Comparison of ENCODE assay signal across 19 cellular contexts in the genomic region with DNA sequence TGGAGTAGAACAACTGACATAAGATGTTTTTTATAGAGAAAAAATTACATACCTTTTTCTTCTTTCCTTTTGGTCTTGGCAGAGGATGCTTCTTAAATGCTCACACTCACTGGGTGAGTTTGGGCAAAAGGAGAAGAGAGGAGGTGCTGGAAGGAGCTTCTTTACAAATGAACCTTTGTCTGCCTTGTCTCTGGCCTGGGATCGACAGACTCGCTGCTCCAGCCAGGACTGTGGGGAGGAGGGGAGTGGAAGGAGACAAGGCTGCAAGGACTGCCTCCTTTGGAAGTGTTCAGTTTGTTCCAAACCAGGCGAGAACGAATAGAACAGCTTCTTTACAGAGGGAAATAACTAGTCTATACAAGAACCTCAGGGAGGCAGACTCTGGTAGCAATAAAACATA. TPM values are rescaled to one million over a fixed set of nuclear protein-coding genes. Genes with fewer than 3 reads are reported as not detected.
DNase-seq lines count a peak whose midpoint lies in the region; ATAC-seq and TF ChIP-seq lines count a peak whose summit lies in the region.
"Had no signal": no experiment of that assay in that cellular context is flagged by ENCODE, and none has a peak within 500 bp of the region (broad histone marks: within the 10 kb centered on the region; RNA-seq: fewer than 3 reads in every experiment).

A gene (minus strand): TSS at position 101 of the 400 bp plus-strand sequence. CDS start 7,702 bp downstream, outside the sequence.

- no peaks in the 10 kb centered on the region for H3K36me3 Mint-ChIP-seq in activated T-cell treated with anti-CD3 and anti-CD28 coated beads, Interleukin-2, amount 50 U/mL, for 24 hours (ENCODE audit: low read depth)

- H2BK12ac ChIP-seq in neuronal stem cell (ENCODE audit: low read length) = no peak within 1 kb of the TSS

- no peak within 1 kb of the TSS for H3K4me3 Mint-ChIP-seq in activated T-cell treated with anti-CD3 and anti-CD28 coated beads, Interleukin-2, amount 50 U/mL, for 24 hours
- H3K4me3 Mint-ChIP-seq: activated CD4-positive, alpha-beta T cell treated with anti-CD3 and anti-CD28 coated beads, Interleukin-2, amount 10 ng/mL, durations not matched to agents 24 days and 14 days; activated T-helper 1 cell treated with anti-CD3 and anti-CD28 coated beads, Interleukin-12 subunit alpha, Interleukin-12 subunit beta, Interleukin-2, Interleukin-4 antibody, amounts not matched to agents 30 ng/mL and 10 ng/mL and 1 ng/mL, durations not matched to agents 14 hours and 24 hours and 36 hours; naive B cell; T-helper 17 cell had no signal

- H3K23ac ChIP-seq in neuronal stem cell (ENCODE audit: low read depth, low read length, poor library complexity) = no peak within 1 kb of the TSS

- H3K18ac ChIP-seq in neuronal stem cell (ENCODE audit: low read length) = no peak within 1 kb of the TSS

- no peaks in the 10 kb centered on the region for H3K27me3 ChIP-seq in right atrium auricular region
- no peaks in the 10 kb centered on the region for H3K27me3 ChIP-seq in left ventricle myocardium inferior (ENCODE audit: low read depth)
- no peaks in the 10 kb centered on the region for H3K27me3 ChIP-seq in neuronal stem cell (ENCODE audit: control insufficient read depth in 3 of 3, insufficient read depth in 3 of 3, low read depth in 1 of 3, low read length in 3 of 3)
- H3K27me3 ChIP-seq: brain microvascular endothelial cell, spleen, thyroid gland had no signal

- H3K36me3 ChIP-seq in right atrium auricular region (no peaks in the 10 kb centered on the region), left ventricle myocardium inferior (peaks cover 10% of the 10 kb centered on the region), neuronal stem cell (replicated peaks in 1 of 2; ENCODE audit: control insufficient read depth in 2 of 2, insufficient read depth in 2 of 2, low read length in 2 of 2) (peaks cover 0 to 1% of the 10 kb centered on the region in 2 donors)
- H3K36me3 ChIP-seq: brain microvascular endothelial cell, thyroid gland had no signal

- intact Hi-C loops in Right ventricle myocardium inferior (cut with DNase I) (no loop called here), left ventricle myocardium inferior (cut with micrococcal nuclease) (no loop called here)

- H2BK120ac ChIP-seq in neuronal stem cell (ENCODE audit: low read depth, low read length) = no peak within 1 kb of the TSS

- no peaks in the 10 kb centered on the region for H3K9me3 ChIP-seq in right atrium auricular region
- no peaks in the 10 kb centered on the region for H3K9me3 ChIP-seq in left ventricle myocardium inferior (replicated peaks)
- peaks cover 0 to 2% of the 10 kb centered on the region in 2 donors for H3K9me3 ChIP-seq in neuronal stem cell (replicated peaks in 1 of 2; ENCODE audit: control insufficient read depth in 2 of 2, insufficient read depth in 1 of 2, low read depth in 1 of 2, low read length in 2 of 2)
- H3K9me3 ChIP-seq: A549, spleen, thyroid gland had no signal

- H3K14ac ChIP-seq in neuronal stem cell (ENCODE audit: low read length) = no peak within 1 kb of the TSS

- peak within 1 kb of the TSS; percentile 84 for H2AFZ ChIP-seq in neuronal stem cell (ENCODE audit: low read length)
- H2AFZ ChIP-seq: PC-9 had no signal

- no peaks in the 10 kb centered on the region for H3K4me1 ChIP-seq in right atrium auricular region
- H3K4me1 ChIP-seq in left ventricle myocardium inferior = no peaks in the 10 kb centered on the region
- peaks cover 2 to 12% of the 10 kb centered on the region in 2 donors for H3K4me1 ChIP-seq in neuronal stem cell (ENCODE audit: control insufficient read depth in 2 of 2, insufficient read depth in 1 of 2, low read depth in 1 of 2, low read length in 2 of 2)
- H3K4me1 ChIP-seq: spleen, thyroid gland had no signal

- ATAC-seq in Right ventricle myocardium inferior = peak; percentile 93
- ATAC-seq in HG03039 (IDR thresholded peaks at IDR 0.05; ENCODE audit: unreplicated experiment) = no peak
- no peak for ATAC-seq in HG03095 (IDR thresholded peaks at IDR 0.05; ENCODE audit: unreplicated experiment)
- ATAC-seq: A549, T-helper 17 cell had no signal

- WGBS in neuronal stem cell (ENCODE audit: extremely low coverage in 2 of 2, insufficient read length in 2 of 2, insufficient replicate concordance in 1 of 2), 2 donors = no CpG with 5 or more reads among the region's 4 CpGs

- H3K4me1 Mint-ChIP-seq in activated T-cell treated with anti-CD3 and anti-CD28 coated beads, Interleukin-2, amount 50 U/mL, for 24 hours (ENCODE audit: low read depth) = no peaks in the 10 kb centered on the region
- H3K4me1 Mint-ChIP-seq: activated CD4-positive, alpha-beta T cell treated with anti-CD3 and anti-CD28 coated beads, Interleukin-2, amount 10 ng/mL, durations not matched to agents 24 days and 14 days; naive B cell had no signal

- no peak within 1 kb of the TSS for H3K27ac Mint-ChIP-seq in activated T-cell treated with anti-CD3 and anti-CD28 coated beads, Interleukin-2, amount 50 U/mL, for 24 hours
- H3K27ac Mint-ChIP-seq: activated CD4-positive, alpha-beta T cell treated with anti-CD3 and anti-CD28 coated beads, Interleukin-2, amount 10 ng/mL, durations not matched to agents 24 days and 14 days; activated T-helper 1 cell treated with anti-CD3 and anti-CD28 coated beads, Interleukin-12 subunit alpha, Interleukin-12 subunit beta, Interleukin-2, Interleukin-4 antibody, amounts not matched to agents 30 ng/mL and 10 ng/mL and 1 ng/mL, durations not matched to agents 14 hours and 24 hours and 36 hours; naive B cell; T-helper 17 cell had no signal

- no peak for TF ChIP-seq CTCF in right atrium auricular region (IDR thresholded peaks at IDR 0.05)
- TF ChIP-seq CTCF in left ventricle myocardium inferior (IDR thresholded peaks at IDR 0.05; ENCODE audit: borderline replicate concordance) = no peak

- H3K9me3 Mint-ChIP-seq in activated T-cell treated with anti-CD3 and anti-CD28 coated beads, Interleukin-2, amount 50 U/mL, for 24 hours = no peaks in the 10 kb centered on the region
- H3K9me3 Mint-ChIP-seq: activated CD4-positive, alpha-beta T cell treated with anti-CD3 and anti-CD28 coated beads, Interleukin-2, amount 10 ng/mL, durations not matched to agents 24 days and 14 days; activated T-helper 1 cell treated with anti-CD3 and anti-CD28 coated beads, Interleukin-12 subunit alpha, Interleukin-12 subunit beta, Interleukin-2, Interleukin-4 antibody, amounts not matched to agents 30 ng/mL and 10 ng/mL and 1 ng/mL, durations not matched to agents 14 hours and 24 hours and 36 hours had no signal

- no peak within 1 kb of the TSS for H3K9ac ChIP-seq in neuronal stem cell (ENCODE audit: low read depth, low read length, poor library complexity)

- H4K8ac ChIP-seq in neuronal stem cell (ENCODE audit: low read depth, low read length) = no peak within 1 kb of the TSS

- H3K4me3 ChIP-seq in right atrium auricular region (no peak within 1 kb of the TSS), left ventricle myocardium inferior (no peak within 1 kb of the TSS), neuronal stem cell (ENCODE audit: low read length in 2 of 2) (peak within 1 kb of the TSS in 1 of 2 donors; percentile 27)
- H3K4me3 ChIP-seq: A549, PC-9, spleen, thyroid gland had no signal

- DNase-seq in Right ventricle myocardium inferior (ENCODE audit: missing footprints) (no peak), right atrium auricular region (ENCODE audit: low spot score) (no peak), left ventricle myocardium inferior (peak; percentile 36), neuronal stem cell (ENCODE audit: low spot score) (peak; percentile 39), kidney glomerular epithelial cell (lab: John Stamatoyannopoulos, UW) (no peak)
- no peak for DNase-seq in activated T-cell treated with anti-CD3 and anti-CD28 coated beads, Interleukin-2, amount 50 U/mL, for 24 hours
- DNase-seq: activated CD4-positive, alpha-beta T cell treated with anti-CD3 and anti-CD28 coated beads, Interleukin-2, amount 10 ng/mL, durations not matched to agents 24 days and 14 days; brain microvascular endothelial cell; Calu3; naive B cell; NCI-H1048; PC-9; spleen; T-helper 17 cell; thyroid gland had no signal

- H2AK5ac ChIP-seq in neuronal stem cell (ENCODE audit: low read depth, low read length) = no peak within 1 kb of the TSS

- no peak within 1 kb of the TSS for H2BK5ac ChIP-seq in neuronal stem cell (ENCODE audit: low read length)

- H3K4me2 ChIP-seq in neuronal stem cell (ENCODE audit: insufficient read depth, low read length, poor library complexity, severe bottlenecking) = no peak within 1 kb of the TSS
- H3K4me2 ChIP-seq: A549, PC-9 had no signal

- H4K91ac ChIP-seq in neuronal stem cell (ENCODE audit: low read depth, low read length, poor library complexity) = no peak within 1 kb of the TSS

- no peak within 1 kb of the TSS for H3K4ac ChIP-seq in neuronal stem cell (ENCODE audit: low read length)

- no peaks in the 10 kb centered on the region for H3K79me1 ChIP-seq in neuronal stem cell (ENCODE audit: low read depth, low read length)

- peak within 1 kb of the TSS in 1 of 2 donors; percentile 15 for H3K27ac ChIP-seq in right atrium auricular region
- no peak within 1 kb of the TSS for H3K27ac ChIP-seq in left ventricle myocardium inferior (replicated peaks)
- H3K27ac ChIP-seq in neuronal stem cell (replicated peaks; ENCODE audit: low read length) = no peak within 1 kb of the TSS
- H3K27ac ChIP-seq: A549, brain microvascular endothelial cell, PC-9, spleen, thyroid gland had no signal

- H3K27me3 Mint-ChIP-seq in activated T-cell treated with anti-CD3 and anti-CD28 coated beads, Interleukin-2, amount 50 U/mL, for 24 hours = peaks cover 3% of the 10 kb centered on the region
- H3K27me3 Mint-ChIP-seq: naive B cell, T-helper 17 cell had no signal

- no peak within 1 kb of the TSS for H2BK15ac ChIP-seq in neuronal stem cell (ENCODE audit: low read length)

RNA-seq across cellular contexts. Expression of the gene that starts here (rescaled TPM):
- total RNA-seq in Right ventricle myocardium inferior (0.76 TPM), right atrium auricular region (under 1 TPM; 0.31 to 0.44 TPM), left ventricle myocardium inferior (0.41 TPM)
- 1.7 TPM for polyA plus RNA-seq in neuronal stem cell (2013, experiment 1 of 2)
- 1.8 TPM for polyA plus RNA-seq in neuronal stem cell (2013, experiment 2 of 2)
- total RNA-seq: activated CD4-positive, alpha-beta T cell treated with anti-CD3 and anti-CD28 coated beads, Interleukin-2, amount 10 ng/mL, durations not matched to agents 24 days and 14 days; activated T-helper 1 cell treated with anti-CD3 and anti-CD28 coated beads, Interleukin-12 subunit alpha, Interleukin-12 subunit beta, Interleukin-2, Interleukin-4 antibody, amounts not matched to agents 30 ng/mL and 10 ng/mL and 1 ng/mL, durations not matched to agents 14 hours and 24 hours and 36 hours; Calu3; PC-9; T-helper 17 cell had no signal
- polyA plus RNA-seq: A549 had no signal

Comparison
In these comparisons a context has a peak if more than half of its experiments do, and no peak if none do; other contexts are left out.
1. Peak in ATAC-seq in Right ventricle myocardium inferior; RNA of the gene not detected or under 1 TPM.
2. Peak in DNase-seq in left ventricle myocardium inferior; RNA of the gene not detected or under 1 TPM.